ENCODE assay signal across 2 cellular contexts in genomic region chr19:5625641-5626040, GRCh38.
A peak's percentile ranks its signal among the peaks of the same experiment; 100 is the strongest.
TF ChIP-seq lines count a peak whose summit lies in the region.

No MANE protein-coding gene starts in this region.

TF ChIP-seq in HCT116, 20 proteins besides CTCF, POLR2A, EP300 and RAD21:
- TF ChIP-seq ATF3 (IDR thresholded peaks at IDR 0.05) (no peak), EZH2 (IDR thresholded peaks at IDR 0.05) (no peak), ZBTB33 (IDR thresholded peaks at IDR 0.05; ENCODE audit: extremely low read depth, insufficient replicate concordance, low read length) (no peak), POLR2AphosphoS5 (IDR thresholded peaks at IDR 0.05; ENCODE audit: low read depth, low read length) (no peak)

TF ChIP-seq in GM12878, 131 proteins besides CTCF, POLR2A, EP300 and RAD21:
- TF ChIP-seq ASH2L (IDR thresholded peaks at IDR 0.05; ENCODE audit: borderline replicate concordance, low read depth) (no peak), POLR2AphosphoS5 (IDR thresholded peaks at IDR 0.05; ENCODE audit: low read length) (peak; percentile 28; the same call in 1 of the 2 replicates), ELK1 (IDR thresholded peaks at IDR 0.05; ENCODE audit: low read depth, low read length) (no peak)
